ENCODE assay signal across 10 cellular contexts in genomic region chr4:104930298-104930697, GRCh38.
A peak's percentile ranks its signal among the peaks of the same experiment; 100 is the strongest.
DNase-seq lines count a peak whose midpoint lies in the region; ATAC-seq, FAIRE-seq and TF ChIP-seq lines count a peak whose summit lies in the region.
"Had no signal": no experiment of that assay in that cellular context is flagged by ENCODE, and none has a peak within 500 bp of the region (broad histone marks: within the 10 kb centered on the region; RNA-seq: fewer than 3 reads in every experiment).

No MANE protein-coding gene starts in this region.

- peak overlapping the region in 1 of 3 donors; percentile 79 for H3K4me3 Mint-ChIP-seq in T-cell

- no peak overlapping the region for H3K27ac ChIP-seq in HepG2 (ENCODE audit: extremely low read length, insufficient read depth, low read length)
- no peak overlapping the region for H3K27ac ChIP-seq in right lobe of liver
- H3K27ac ChIP-seq: vagina had no signal

- no TSS peak for BruUV-seq in HepG2 (replicated peaks; lab: Mats Ljungman, UMichigan)

- H3K4me2 ChIP-seq in HepG2 (ENCODE audit: low read depth, low read length), result no peak overlapping the region; the same call in 1 of the 2 replicates

- TF ChIP-seq CTCF in HepG2 (CRISPR knock-in tag; IDR thresholded peaks at IDR 0.05) (no peak), right lobe of liver (IDR thresholded peaks at IDR 0.05) (no peak)

- H4K20me1 ChIP-seq in HepG2 (ENCODE audit: insufficient read depth, low read length), result no peaks in the 10 kb centered on the region

- H3K27me3 ChIP-seq in HepG2 (ENCODE audit: control insufficient read depth in 1 of 2, insufficient read depth in 2 of 2, low read length in 2 of 2) (no peaks in the 10 kb centered on the region), right lobe of liver (no peaks in the 10 kb centered on the region)
- H3K27me3 ChIP-seq: vagina had no signal

- no peaks in the 10 kb centered on the region for H3K79me2 ChIP-seq in HepG2 (ENCODE audit: insufficient read depth, low read length)

- DNase-seq in HepG2 (ENCODE audit: low spot score) (no peak), right lobe of liver (no peak), T-cell (no peak), NCI-H2081 treated with DMSO at 0.1 percent for 48 hours (lab: John Stamatoyannopoulos, UW) (no peak), GF-D8 (lab: John Stamatoyannopoulos, UW) (no peak), germinal center (ENCODE audit: low spot score) (no peak), NCI-H2107 (lab: John Stamatoyannopoulos, UW) (no peak)
- DNase-seq: NCI-H1930 had no signal

- H3K4me3 ChIP-seq in HepG2 (replicated peaks in 1 of 3; ENCODE audit: insufficient read depth in 1 of 3, low read depth in 2 of 3, low read length in 3 of 3), result no peak overlapping the region
- H3K4me3 ChIP-seq in right lobe of liver, result no peak overlapping the region
- H3K4me3 ChIP-seq: vagina had no signal

- ATAC-seq in HepG2 (peak; percentile 56), right lobe of liver (no peak), HG02763 (IDR thresholded peaks at IDR 0.05; ENCODE audit: unreplicated experiment) (peak; percentile 18), T-cell (replicated peaks in 1 of 4) (peak in 3 of 4 experiments; percentile 7 to 17 (median 15))

- in situ Hi-C loops in HepG2 (cut with HindIII; ENCODE audit: extremely low pct_ligation_motif_present, low pct_unique_long_range_greater_than_20kb), result no loop called here

- no peak overlapping the region for H3K9ac ChIP-seq in HepG2 (ENCODE audit: insufficient read depth, low read depth, low read length)

- H3K36me3 Mint-ChIP-seq in T-cell, result peaks cover 3% of the 10 kb centered on the region

- H3K36me3 ChIP-seq in HepG2 (replicated peaks in 1 of 2; ENCODE audit: control insufficient read depth in 1 of 2, insufficient read depth in 2 of 2, low read length in 2 of 2) (no peaks in the 10 kb centered on the region), right lobe of liver (no peaks in the 10 kb centered on the region)
- H3K36me3 ChIP-seq: vagina had no signal

- POLR2A ChIA-PET in HepG2 (lab: Yijun Ruan, JAX), result no interaction called here
- POLR2A ChIA-PET in T-cell (lab: Charles Lee), result no interaction called here

- no peak for TF ChIP-seq EP300 in HepG2 (IDR thresholded peaks at IDR 0.05; ENCODE audit: low read depth in 2 of 2, low read length in 2 of 2)
- TF ChIP-seq EP300 in HepG2 (CRISPR knock-in tag; IDR thresholded peaks at IDR 0.05; ENCODE audit: borderline replicate concordance), result no peak

- peaks cover 26 to 40% (median 39%) of the 10 kb centered on the region in 3 donors for H3K4me1 Mint-ChIP-seq in T-cell

- WGBS in HepG2 (ENCODE audit: low lambda C conversion rate), result 82% methylated on average over 6 of the region's 7 CpGs
- WGBS in right lobe of liver (ENCODE audit: insufficient coverage, low coverage, low lambda C conversion rate, missing lambda C conversion rate), result 100% methylated on average over 4 of the region's 7 CpGs

- H3K4me1 ChIP-seq in HepG2 (ENCODE audit: insufficient read depth, low read length), result peaks cover 18% of the 10 kb centered on the region
- no peaks in the 10 kb centered on the region for H3K4me1 ChIP-seq in right lobe of liver
- H3K4me1 ChIP-seq: vagina had no signal

- CTCF ChIA-PET in HepG2 (lab: Yijun Ruan, JAX; ENCODE audit: low intra/inter-chr PET ratio, low total read pairs) (no interaction called here), T-cell (lab: Charles Lee) (interaction anchor here in 1 of 2 donors (1.3 kb wide), 1 partner anchor 543 kb away, joined by 3 read pairs; the partner anchor contains the start of gene PPA2)

- intact Hi-C loops in HepG2 (cut with micrococcal nuclease; ENCODE audit: unreplicated experiment), result loop anchor here (2.0 kb wide), 1 partner anchor 543 kb away; no protein-coding TSS in a partner anchor
- intact Hi-C loops in right lobe of liver (cut with DNase I), result no loop called here

- FAIRE-seq in HepG2 (lab: Jason Lieb, UNC), result no peak

- H3K27me3 Mint-ChIP-seq in T-cell, result peaks cover 0 to 1% of the 10 kb centered on the region in 2 donors

- TF ChIP-seq RAD21 in HepG2 (CRISPR knock-in tag; IDR thresholded peaks at IDR 0.05), result no peak

- H2AFZ ChIP-seq in HepG2 (ENCODE audit: low read length), result no peak overlapping the region

- H3K9me3 Mint-ChIP-seq in T-cell, result peaks cover 3 to 16% (median 3%) of the 10 kb centered on the region in 3 donors

- TF ChIP-seq POLR2A in HepG2 (IDR thresholded peaks at IDR 0.05; ENCODE audit: insufficient read depth in 1 of 2, low read depth in 2 of 2, low read length in 2 of 2), result no peak
- no peak for TF ChIP-seq POLR2A in right lobe of liver (IDR thresholded peaks at IDR 0.05)

- no peaks in the 10 kb centered on the region for H3K9me3 ChIP-seq in HepG2 (ENCODE audit: low read length)
- peaks cover 0 to 9% (median 0%) of the 10 kb centered on the region in 4 donors for H3K9me3 ChIP-seq in right lobe of liver
- H3K9me3 ChIP-seq: vagina had no signal

- H3K27ac Mint-ChIP-seq in T-cell, result peak overlapping the region; percentile 79 to 84

TF ChIP-seq in HepG2, 621 proteins besides CTCF, POLR2A, EP300 and RAD21 (continues in another document):
- TF ChIP-seq BCL3 (CRISPR knock-in tag; IDR thresholded peaks at IDR 0.05) (no peak), RNF2 (conservative IDR thresholded peaks at IDR 0.05; ENCODE audit: low read depth) (no peak), ESRRA (CRISPR knock-in tag; IDR thresholded peaks at IDR 0.05; ENCODE audit: low read depth) (no peak), ZNF558 (CRISPR knock-in tag; IDR thresholded peaks at IDR 0.05; ENCODE audit: borderline replicate concordance) (no peak), SYNCRIP (IDR thresholded peaks at IDR 0.05; ENCODE audit: insufficient read depth, low read depth, low read length) (no peak), PPARG (CRISPR knock-in tag; conservative IDR thresholded peaks at IDR 0.05) (no peak), ZBTB1 (CRISPR knock-in tag; IDR thresholded peaks at IDR 0.05; ENCODE audit: borderline replicate concordance) (no peak), ZNF644 (CRISPR knock-in tag; IDR thresholded peaks at IDR 0.05; ENCODE audit: low read depth) (no peak), GABPB1 (CRISPR knock-in tag; IDR thresholded peaks at IDR 0.05) (no peak), ATF2 (CRISPR knock-in tag; IDR thresholded peaks at IDR 0.05) (no peak), ZSCAN25 (CRISPR knock-in tag; IDR thresholded peaks at IDR 0.05) (no peak), SMAD3 (CRISPR knock-in tag; IDR thresholded peaks at IDR 0.05) (no peak), ZNF275 (CRISPR knock-in tag; IDR thresholded peaks at IDR 0.05; ENCODE audit: borderline replicate concordance) (no peak), ZNF672 (CRISPR knock-in tag; IDR thresholded peaks at IDR 0.05) (no peak), POLR2G (IDR thresholded peaks at IDR 0.05; ENCODE audit: low read depth, low read length) (no peak), USF2 (IDR thresholded peaks at IDR 0.05; ENCODE audit: low read depth, low read length) (no peak), USF2 (CRISPR knock-in tag; IDR thresholded peaks at IDR 0.05; ENCODE audit: borderline replicate concordance) (no peak)

Comparison
In these comparisons a context has a peak if more than half of its experiments do, and no peak if none do; other contexts are left out.
1. ATAC-seq: peak in HepG2 (single experiment), HG02763 (single experiment) and T-cell (3 of 4); none in right lobe of liver (0 of 4).